Comparison of ENCODE assay signal across 8 cellular contexts in genomic region chr20:64062596-64063388, GRCh38. TPM values are rescaled to one million over a fixed set of nuclear protein-coding genes. Genes with fewer than 3 reads are reported as not detected.
DNase-seq lines count a peak whose midpoint lies in the region; ATAC-seq, FAIRE-seq and TF ChIP-seq lines count a peak whose summit lies in the region.

Gene TCEA2, plus strand, starts transcription at chr20:64063198. Its CDS starts 115 bp downstream, at chr20:64063313.

- TF ChIP-seq POLR2A in A549 (IDR thresholded peaks at IDR 0.05; ENCODE audit: low read length) (peak; percentile 56), spleen (IDR thresholded peaks at IDR 0.05) (peak in 2 of 3 donors; percentile 21 to 22)

- H3K36me3 ChIP-seq in spleen = no peaks in the 10 kb centered on the region

- H3K4me1 ChIP-seq in A549 = peaks cover 49% of the 10 kb centered on the region
- H3K4me1 ChIP-seq in spleen = peaks cover 21 to 68% (median 63%) of the 10 kb centered on the region in 6 donors

- POLR2A ChIA-PET in A549 (lab: Yijun Ruan, JAX) = interaction anchor here (0.6 to 1.9 kb wide), 10 partner anchors 9 to 542 kb away, joined by 3 to 29 read pairs (median 6); partner anchors contain the start of genes OPRL1, PPDPF, RGS19 and SOX18
- POLR2A ChIA-PET in activated B cell treated with CpG ODN at 0.5 μM for 24 hours (lab: Charles Lee) = interaction anchor here (0.5 to 1.9 kb wide), 9 partner anchors 16 to 542 kb away, joined by 3 to 43 read pairs (median 6); partner anchors contain the start of genes GMEB2, LKAAEAR1, OPRL1 and PPDPF

- H3K27ac Mint-ChIP-seq in activated B cell treated with CpG ODN at 0.5 μM for 24 hours = peak within 1 kb of the TSS; percentile 67

- peaks cover 51% of the 10 kb centered on the region for H3K4me1 Mint-ChIP-seq in activated B cell treated with CpG ODN at 0.5 μM for 24 hours

- no peaks in the 10 kb centered on the region for H3K9me3 Mint-ChIP-seq in activated B cell treated with CpG ODN at 0.5 μM for 24 hours

- peak within 1 kb of the TSS; percentile 88 for H3K4me3 Mint-ChIP-seq in activated B cell treated with CpG ODN at 0.5 μM for 24 hours

- TF ChIP-seq RAD21 in A549 (conservative IDR thresholded peaks at IDR 0.05 in 1 of 2, IDR thresholded peaks at IDR 0.05 in 1 of 2) = no peak

- WGBS in A549 (ENCODE audit: missing lambda C conversion rate) = 4% methylated on average over 22 of the region's 85 CpGs
- 7 to 62% (median 10%) methylated on average over 4 to 85 of the region's 85 CpGs for WGBS in spleen, 5 donors

- peak; percentile 83 to 91 for ATAC-seq in A549
- ATAC-seq in GM18873 (IDR thresholded peaks at IDR 0.05; ENCODE audit: low FRiP score, unreplicated experiment) = peak; percentile 77
- ATAC-seq in HG03159 (IDR thresholded peaks at IDR 0.05; ENCODE audit: unreplicated experiment) = peak; percentile 80
- ATAC-seq in activated B cell treated with CpG ODN at 0.5 μM for 24 hours (ENCODE audit: low read depth) = peak; percentile 84

- intact Hi-C loops in activated B cell treated with CpG ODN at 0.5 μM for 24 hours (cut with micrococcal nuclease) (loop anchor here (1.0 to 10.0 kb wide), 8 partner anchors 16 to 790 kb away; partner anchors contain the start of genes ARFGAP1, DNAJC5, GMEB2 and PPDPF), spleen (cut with DNase I; ENCODE audit: low total_unique reads) (loop anchor here (5.0 kb wide), 1 partner anchor 80 kb away; the partner anchor contains the start of gene PRPF6)

- H3K27ac ChIP-seq in A549 (peak within 1 kb of the TSS; percentile 96 to 98), spleen (peak within 1 kb of the TSS; percentile 55 to 88 (median 82))

- H3K9me3 ChIP-seq in A549 = no peaks in the 10 kb centered on the region
- H3K9me3 ChIP-seq in spleen = no peaks in the 10 kb centered on the region

- no peak for FAIRE-seq in A549 (lab: Jason Lieb, UNC)

- TF ChIP-seq CTCF in A549 (IDR thresholded peaks at IDR 0.05) = no peak
- no peak for TF ChIP-seq CTCF in activated B cell treated with CpG ODN at 0.5 μM for 24 hours (IDR thresholded peaks at IDR 0.05)
- no peak for TF ChIP-seq CTCF in cardiac fibroblast (IDR thresholded peaks at IDR 0.05; ENCODE audit: low read depth, low read length)
- peak in 2 of 11 experiments; percentile 8 to 27 for TF ChIP-seq CTCF in spleen (IDR thresholded peaks at IDR 0.05 in 8 of 11, conservative IDR thresholded peaks at IDR 0.05 in 3 of 11)

- peaks cover 2% of the 10 kb centered on the region for H3K36me3 Mint-ChIP-seq in activated B cell treated with CpG ODN at 0.5 μM for 24 hours (ENCODE audit: low read depth)

- H3K27me3 ChIP-seq in spleen (replicated peaks in 1 of 7) = no peaks in the 10 kb centered on the region

- no peaks in the 10 kb centered on the region for H3K27me3 Mint-ChIP-seq in activated B cell treated with CpG ODN at 0.5 μM for 24 hours

- DNase-seq in A549 (ENCODE audit: low read depth in 1 of 2, low spot score in 1 of 2) = peak; percentile 96
- DNase-seq in NCI-H2227 treated with DMSO at 0.1 percent for 48 hours (lab: John Stamatoyannopoulos, UW) = peak; percentile 93
- DNase-seq in activated B cell treated with CpG ODN at 0.5 μM for 24 hours = peak; percentile 94
- DNase-seq in cardiac fibroblast (ENCODE audit: low read depth in 2 of 2) = peak; percentile 96 to 97
- peak; percentile 97 for DNase-seq in inferior parietal cortex (ENCODE audit: extremely low spot score)
- DNase-seq in spleen = peak; percentile 99

- no peak for TF ChIP-seq EP300 in A549 (IDR thresholded peaks at IDR 0.05)

- CTCF ChIA-PET in A549 (lab: Yijun Ruan, JAX) (interaction anchor here (0.7 to 7.2 kb wide), 7 partner anchors 10 to 525 kb away, joined by 3 to 143 read pairs (median 5); partner anchors contain the start of gene C20orf204), activated B cell treated with CpG ODN at 0.5 μM for 24 hours (lab: Charles Lee) (interaction anchor here (0.8 to 1.7 kb wide), 3 partner anchors 12 to 24 kb away, joined by 3 to 12 read pairs (median 6); partner anchors contain the start of gene RGS19)

- H3K4me2 ChIP-seq in A549 = peak within 1 kb of the TSS; percentile 99

- peak within 1 kb of the TSS; percentile 97 for H3K4me3 ChIP-seq in A549
- H3K4me3 ChIP-seq in cardiac fibroblast (replicated peaks in 1 of 2; ENCODE audit: low read depth in 2 of 2, low read length in 2 of 2) = peak within 1 kb of the TSS; percentile 84 to 96
- H3K4me3 ChIP-seq in spleen = peak within 1 kb of the TSS; percentile 50 to 98 (median 88)

TF ChIP-seq in A549, 52 proteins besides CTCF, POLR2A, EP300 and RAD21:
- peak; percentile 85 for TF ChIP-seq MAX (IDR thresholded peaks at IDR 0.05)
- TF ChIP-seq JUN (IDR thresholded peaks at IDR 0.05) = peak in 1 of 2 experiments; percentile 81; a peak in 3 of 5 replicates
- peak; percentile 91 for TF ChIP-seq PHF8 (IDR thresholded peaks at IDR 0.05; ENCODE audit: borderline replicate concordance, low read depth)
- TF ChIP-seq BCL3 (IDR thresholded peaks at IDR 0.05) = peak; percentile 78
- TF ChIP-seq CHD2 (IDR thresholded peaks at IDR 0.05; ENCODE audit: low read length, partially characterized antibody) = no peak
- TF ChIP-seq MYC (IDR thresholded peaks at IDR 0.05; ENCODE audit: borderline replicate concordance, low read length) = peak; percentile 90
- TF ChIP-seq BHLHE40 (IDR thresholded peaks at IDR 0.05; ENCODE audit: low read depth, low read length) = no peak

RNA-seq across cellular contexts. Expression of gene TCEA2, which starts in this region (rescaled TPM):
- polyA plus RNA-seq in A549 (2011; rRNA removed) = 11.2 and 13.3 TPM in 2 replicates
- 32.7 and 37.6 TPM in 2 replicates for polyA plus RNA-seq in A549 (2012; cell fraction: cytosol; rRNA removed)
- 84.7 and 87.9 TPM in 2 replicates for polyA plus RNA-seq in A549 (2012; cell fraction: nucleus; rRNA removed)
- 23.3 to 34.7 TPM (median 29.8 TPM) in 3 replicates for polyA plus RNA-seq in A549 (2017; fragmentation: RNase III; extraction: RNeasy Plus Mini Kit Qiagen cat#74134 plus additional on column Dnase treatment)
- polyA minus RNA-seq in A549 (2011; rRNA and poly(A)+ RNA removed) = 14.4 and 20.1 TPM in 2 replicates
- 20.3 and 20.7 TPM in 2 replicates for total RNA-seq in activated B cell treated with CpG ODN at 0.5 μM for 24 hours
- total RNA-seq in spleen = 10 to 100 TPM; 18.6 to 60.8 (median 45.0) TPM
- 10 to 100 TPM; 35.9 to 47.5 (median 41.5) TPM for polyA plus RNA-seq in spleen

Comparison
In these comparisons a context has a peak if more than half of its experiments do, and no peak if none do; other contexts are left out.
1. Peak in every context shown above with its lines: DNase-seq, ATAC-seq, H3K4me3 ChIP-seq and H3K27ac ChIP-seq.